9 cellular contexts compared by ENCODE assay signal in the genomic region with DNA sequence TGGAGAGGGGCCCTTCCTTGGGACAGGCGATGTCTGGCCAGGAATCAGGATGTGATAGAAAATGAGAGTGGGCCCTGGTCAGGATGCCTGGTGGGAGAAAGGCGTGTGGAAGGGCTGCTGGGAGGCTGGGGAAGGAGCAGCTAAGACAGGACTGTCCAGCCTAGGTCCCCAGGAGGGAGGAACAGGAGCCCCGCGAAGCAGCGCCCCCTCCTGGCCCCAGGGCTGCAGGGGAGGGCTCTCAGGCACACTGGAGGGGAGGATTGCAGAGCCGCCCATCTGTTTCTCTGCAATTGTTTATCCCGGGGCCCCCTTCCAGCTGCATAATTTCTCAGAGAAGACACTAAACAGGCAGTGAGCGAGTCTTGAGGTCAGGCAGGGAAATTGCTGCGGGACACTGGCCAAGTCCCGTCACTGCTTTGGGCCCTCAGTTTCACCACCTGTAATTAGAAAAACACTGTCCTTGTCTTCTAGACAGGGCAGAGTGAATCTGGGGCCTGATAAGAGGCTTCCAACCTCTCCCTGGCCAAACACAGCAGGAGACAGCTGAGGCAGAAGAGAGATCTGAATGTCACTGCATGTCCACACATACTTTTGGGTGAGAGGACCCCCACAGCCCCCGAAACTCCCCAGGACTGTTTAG. TPM values are rescaled to one million over a fixed set of nuclear protein-coding genes. Genes with fewer than 3 reads are reported as not detected.
DNase-seq lines count a peak whose midpoint lies in the region; ATAC-seq and TF ChIP-seq lines count a peak whose summit lies in the region.
"Had no signal": no experiment of that assay in that cellular context is flagged by ENCODE, and none has a peak within 500 bp of the region (broad histone marks: within the 10 kb centered on the region; RNA-seq: fewer than 3 reads in every experiment).

No MANE protein-coding gene starts in this region.

- peaks cover 20% of the 10 kb centered on the region for H3K27me3 ChIP-seq in WERI-Rb-1 (ENCODE audit: insufficient read depth, low read depth, severe bottlenecking)
- no peaks in the 10 kb centered on the region for H3K27me3 ChIP-seq in right cardiac atrium (ENCODE audit: control insufficient read depth, insufficient read depth)

- peaks cover 2% of the 10 kb centered on the region for H3K4me1 ChIP-seq in right cardiac atrium (ENCODE audit: control insufficient read depth, insufficient read depth, low read length)

- POLR2A ChIA-PET in AG04449 (lab: Yijun Ruan, JAX): no interaction called here

- CTCF ChIA-PET in AG04449 (lab: Yijun Ruan, JAX): interaction anchor here (1.0 to 11.9 kb wide), 6 partner anchors 210 to 511 kb away, joined by 3 to 107 read pairs (median 6); no protein-coding TSS in a partner anchor

- H3K4me3 ChIP-seq in AG04449 (ENCODE audit: low read depth, low read length) (no peak overlapping the region), GM12875 (ENCODE audit: low read depth, low read length) (no peak overlapping the region), WERI-Rb-1 (ENCODE audit: low read depth, low read length) (no peak overlapping the region), right cardiac atrium (ENCODE audit: low read length) (no peak overlapping the region)

- H3K27ac ChIP-seq in WERI-Rb-1 (no peak overlapping the region), right cardiac atrium (ENCODE audit: low read length) (no peak overlapping the region)

- no peaks in the 10 kb centered on the region for H3K9me3 ChIP-seq in WERI-Rb-1 (ENCODE audit: severe bottlenecking)
- H3K9me3 ChIP-seq in right cardiac atrium (ENCODE audit: control insufficient read depth, low read length): no peaks in the 10 kb centered on the region

- H3K36me3 ChIP-seq in WERI-Rb-1: no peaks in the 10 kb centered on the region

- TF ChIP-seq CTCF in AG04449 (IDR thresholded peaks at IDR 0.05; ENCODE audit: insufficient read depth, low read length, missing control alignments) (peak; percentile 38), GM12875 (IDR thresholded peaks at IDR 0.05; ENCODE audit: borderline replicate concordance, insufficient read depth, low read depth, low read length) (peak; percentile 80), WERI-Rb-1 (IDR thresholded peaks at IDR 0.05; ENCODE audit: low read depth, low read length) (peak; percentile 91)

- intact Hi-C loops in right cardiac atrium (cut with DNase I): loop anchor here (5.0 to 10.0 kb wide), 4 partner anchors 212 to 595 kb away; a partner anchor contains a TSS

- ATAC-seq in right cardiac atrium: no peak
- no peak for ATAC-seq in GM21515 (IDR thresholded peaks at IDR 0.05; ENCODE audit: unreplicated experiment)
- ATAC-seq in HG03457 (IDR thresholded peaks at IDR 0.05; ENCODE audit: unreplicated experiment): no peak
- ATAC-seq in HG03039 (IDR thresholded peaks at IDR 0.05; ENCODE audit: unreplicated experiment): no peak

- no peak for DNase-seq in AG04449 (ENCODE audit: low read depth, low spot score)
- peak; percentile 74 for DNase-seq in WERI-Rb-1
- DNase-seq in right cardiac atrium: peak in 2 of 3 donors; percentile 62 to 76
- no peak for DNase-seq in activated CD4-positive, CD25-positive, alpha-beta regulatory T cell treated with anti-CD3 and anti-CD28 coated beads, Interleukin-2, amount 50 U/mL, for 72 hours

- WGBS in right cardiac atrium: 46% methylated on average over 11 of the region's 11 CpGs

RNA-seq across cellular contexts. Expression of a gene that starts 3.9 kb away (rescaled TPM):
- total RNA-seq in right cardiac atrium: 10 to 100 TPM in 1 of 4 donors, 1 to 10 TPM in 3; 2.1 to 14.0 (median 3.4) TPM
- polyA plus RNA-seq in right cardiac atrium: 1.7 TPM
- total RNA-seq: LHCN-M2 had no signal

RNA-seq across cellular contexts. Expression of a gene that starts 31.4 kb away (rescaled TPM):
- 10 to 100 TPM; 19.2 to 25.4 (median 22.4) TPM for total RNA-seq in right cardiac atrium
- polyA plus RNA-seq in right cardiac atrium: 11.0 TPM

Comparison
In these comparisons a context has a peak if more than half of its experiments do, and no peak if none do; other contexts are left out.
1. DNase-seq: peak in WERI-Rb-1 (single experiment) and right cardiac atrium (2 of 3); none in AG04449 (single experiment) and activated CD4-positive, CD25-positive, alpha-beta regulatory T cell treated with anti-CD3 and anti-CD28 coated beads, Interleukin-2, amount 50 U/mL, for 72 hours (single experiment).
2. CTCF ChIP-seq: peak in every context shown above with its lines; median percentile 91 in WERI-Rb-1; 80 in GM12875; 38 in AG04449.